13 cellular contexts compared by ENCODE assay signal in genomic region chr17:57599271-57600045, GRCh38.
DNase-seq lines count a peak whose midpoint lies in the region; ATAC-seq lines count a peak whose summit lies in the region.
"Had no signal": no experiment of that assay in that cellular context is flagged by ENCODE, and none has a peak within 500 bp of the region (broad histone marks: within the 10 kb centered on the region; RNA-seq: fewer than 3 reads in every experiment).

No MANE protein-coding gene starts in this region.

- peaks cover 68% of the 10 kb centered on the region for H3K4me1 Mint-ChIP-seq in central memory CD8-positive, alpha-beta T cell

- peak overlapping the region; percentile 90 for H3K27ac Mint-ChIP-seq in central memory CD8-positive, alpha-beta T cell (ENCODE audit: low read depth)

- no peaks in the 10 kb centered on the region for H3K4me1 ChIP-seq in urinary bladder (ENCODE audit: insufficient read depth)

- no peaks in the 10 kb centered on the region for H3K27me3 Mint-ChIP-seq in central memory CD8-positive, alpha-beta T cell

- no peaks in the 10 kb centered on the region for H3K9me3 Mint-ChIP-seq in central memory CD8-positive, alpha-beta T cell

- peak; percentile 35 for DNase-seq in stimulated activated CD4-positive, alpha-beta T cell treated with anti-CD3 and anti-CD28 coated beads, Interleukin-15, amount 100 ng/mL, for 24 hours
- DNase-seq in stimulated activated CD4-positive, alpha-beta T cell treated with anti-CD3 and anti-CD28 coated beads, Interleukin-4, amount 100 ng/mL, for 4 hours: no peak
- DNase-seq in OCI-M1 (lab: John Stamatoyannopoulos, UW): peak; percentile 48
- no peak for DNase-seq in central memory CD8-positive, alpha-beta T cell (ENCODE audit: low spot score in 2 of 2)
- no peak for DNase-seq in GDM1 (lab: John Stamatoyannopoulos, UW)
- DNase-seq in cerebellar cortex (ENCODE audit: low spot score): no peak
- DNase-seq: effector CD8-positive, alpha-beta T cell; NCI-H2029 treated with DMSO at 0.1 percent for 48 hours had no signal

- ATAC-seq in central memory CD8-positive, alpha-beta T cell (replicated peaks; ENCODE audit: extremely low read depth, poor library complexity, severe bottlenecking): no peak
- no peak for ATAC-seq in GM21447 (IDR thresholded peaks at IDR 0.05; ENCODE audit: unreplicated experiment)
- ATAC-seq: HCT116 had no signal

- H3K36me3 Mint-ChIP-seq in central memory CD8-positive, alpha-beta T cell (ENCODE audit: insufficient read depth): peaks cover 13% of the 10 kb centered on the region

- H3K4me3 ChIP-seq in urinary bladder (ENCODE audit: low read depth, low read length): no peak overlapping the region
- H3K4me3 ChIP-seq: SJSA1, tibial nerve had no signal

- H3K36me3 ChIP-seq in urinary bladder (ENCODE audit: insufficient read depth): no peaks in the 10 kb centered on the region
- H3K36me3 ChIP-seq: tibial nerve had no signal

- peak overlapping the region; percentile 14 for H3K27ac ChIP-seq in urinary bladder (ENCODE audit: low read depth)
- H3K27ac ChIP-seq: SJSA1 had no signal

- 80% methylated on average over 8 of the region's 8 CpGs for WGBS in urinary bladder

- H3K4me3 Mint-ChIP-seq in central memory CD8-positive, alpha-beta T cell: peak overlapping the region; percentile 51

Comparison
In these comparisons a context has a peak if more than half of its experiments do, and no peak if none do; other contexts are left out.
1. DNase-seq: peak in stimulated activated CD4-positive, alpha-beta T cell treated with anti-CD3 and anti-CD28 coated beads, Interleukin-15, amount 100 ng/mL, for 24 hours (single experiment) and OCI-M1 (single experiment); none in stimulated activated CD4-positive, alpha-beta T cell treated with anti-CD3 and anti-CD28 coated beads, Interleukin-4, amount 100 ng/mL, for 4 hours (0 of 2), central memory CD8-positive, alpha-beta T cell (0 of 2), GDM1 (single experiment) and cerebellar cortex (single experiment).